12 cellular contexts compared by ENCODE assay signal in the genomic region with DNA sequence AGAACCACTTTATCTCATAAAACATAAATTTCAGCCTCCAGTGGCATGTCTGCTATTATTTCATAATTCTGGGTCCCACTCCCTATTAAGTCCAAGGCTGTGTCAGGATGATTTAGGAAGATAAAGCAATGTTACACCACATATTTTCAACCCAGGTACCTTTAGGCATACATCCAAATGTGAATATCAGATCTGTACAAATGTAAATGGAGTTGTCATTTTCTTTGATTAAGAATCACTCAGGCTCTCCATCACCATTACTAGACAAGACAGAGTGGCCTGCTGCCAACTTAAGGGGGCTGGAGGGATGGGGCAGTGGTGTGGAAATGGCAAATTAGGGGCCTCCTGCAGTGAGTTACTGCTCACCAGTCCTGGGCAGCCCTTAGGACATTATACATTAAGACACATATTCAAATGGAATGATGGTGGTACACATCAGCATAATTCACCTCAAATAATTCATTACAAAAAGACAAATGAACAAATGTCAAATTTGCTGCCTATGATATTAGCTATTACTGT.
DNase-seq lines count a peak whose midpoint lies in the region; ATAC-seq and TF ChIP-seq lines count a peak whose summit lies in the region.
"Had no signal": no experiment of that assay in that cellular context is flagged by ENCODE, and none has a peak within 500 bp of the region (broad histone marks: within the 10 kb centered on the region; RNA-seq: fewer than 3 reads in every experiment).

No MANE protein-coding gene starts in this region.

- no peak for TF ChIP-seq EP300 in transverse colon (IDR thresholded peaks at IDR 0.05; ENCODE audit: low read depth)

- no peaks in the 10 kb centered on the region for H3K9me3 ChIP-seq in transverse colon
- H3K9me3 ChIP-seq: Caco-2 had no signal

- no peak for TF ChIP-seq CTCF in transverse colon (IDR thresholded peaks at IDR 0.05)

- in situ Hi-C loops in transverse colon (cut with MboI; ENCODE audit: low pct_ligation_motif_present in 1 of 4, low pct_unique_long_range_greater_than_20kb in 1 of 4, low sequenced_read_pairs in 3 of 4): no loop called here

- intact Hi-C loops in transverse colon (cut with DNase I; ENCODE audit: low total_unique reads): no loop called here

- H3K36me3 ChIP-seq in transverse colon: no peaks in the 10 kb centered on the region

- H3K27me3 ChIP-seq in transverse colon: no peaks in the 10 kb centered on the region

- DNase-seq in RKO (ENCODE audit: low spot score) (no peak), HT-29 (ENCODE audit: low spot score) (no peak), transverse colon (no peak), COLO668 (lab: John Stamatoyannopoulos, UW; ENCODE audit: unreplicated experiment) (no peak)
- DNase-seq: activated CD4-positive, alpha-beta T cell treated with anti-CD3 and anti-CD28 coated beads for 4 hours; Caco-2 had no signal

- H3K27ac ChIP-seq in transverse colon: no peak overlapping the region
- H3K27ac ChIP-seq: SK-N-MC had no signal

- no peak overlapping the region for H3K4me3 ChIP-seq in transverse colon
- H3K4me3 ChIP-seq: SK-N-MC, skin epidermis had no signal

- no peaks in the 10 kb centered on the region for H3K4me1 ChIP-seq in transverse colon

- ATAC-seq in GM18519 (IDR thresholded peaks at IDR 0.05; ENCODE audit: low FRiP score, unreplicated experiment): peak; percentile 13
- ATAC-seq in GM19438 (IDR thresholded peaks at IDR 0.05; ENCODE audit: low read depth, unreplicated experiment): peak; percentile 11
- peak; percentile 12 for ATAC-seq in HG02840 (IDR thresholded peaks at IDR 0.05; ENCODE audit: low FRiP score, unreplicated experiment)
- peak; percentile 6 for ATAC-seq in HG03558 (IDR thresholded peaks at IDR 0.05; ENCODE audit: extremely low read depth, unreplicated experiment)

- no peak for TF ChIP-seq POLR2A in transverse colon (IDR thresholded peaks at IDR 0.05)
